In the genomic region with DNA sequence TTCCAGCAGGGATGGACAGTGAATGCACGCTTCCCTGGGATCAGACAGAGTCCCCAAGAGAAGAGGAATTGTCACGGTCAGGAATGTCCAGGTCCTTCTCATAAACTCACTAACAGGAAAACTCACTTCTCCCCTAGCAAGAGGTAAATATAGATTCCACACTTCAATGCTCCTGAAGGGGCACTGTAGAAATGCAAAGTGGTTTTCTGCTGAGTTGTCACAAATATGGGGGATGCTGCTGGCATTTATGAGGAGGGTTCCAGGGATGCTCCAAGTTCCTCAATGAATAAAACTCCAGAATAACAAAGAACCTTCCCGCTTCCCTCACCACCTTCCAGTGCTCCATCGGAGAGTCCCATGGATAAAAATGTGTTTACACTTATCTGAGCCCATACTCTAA, we compare ENCODE assay signal across 23 cellular contexts.
A peak's percentile ranks its signal among the peaks of the same experiment; 100 is the strongest.
DNase-seq lines count a peak whose midpoint lies in the region; ATAC-seq, FAIRE-seq and TF ChIP-seq lines count a peak whose summit lies in the region.
"Had no signal": no experiment of that assay in that cellular context is flagged by ENCODE, and none has a peak within 500 bp of the region (broad histone marks: within the 10 kb centered on the region; RNA-seq: fewer than 3 reads in every experiment).

No MANE protein-coding gene starts in this region.

- POLR2A ChIA-PET in A549 (lab: Yijun Ruan, JAX): no interaction called here
- POLR2A ChIA-PET in IMR-90 (lab: Charles Lee; ENCODE audit: unreplicated experiment): no interaction called here
- POLR2A ChIA-PET in activated CD8-positive, alpha-beta T cell treated with anti-CD3 and anti-CD28 coated beads for 36 hours (lab: Charles Lee): no interaction called here

- no peak overlapping the region for H4K91ac ChIP-seq in IMR-90 (ENCODE audit: insufficient read depth, low read depth, low read length)

- peaks cover 9 to 20% of the 10 kb centered on the region in 2 experiments for H3K79me1 ChIP-seq in IMR-90 (ENCODE audit: low read depth in 1 of 2, low read length in 2 of 2)

- no peak for FAIRE-seq in A549 (lab: Jason Lieb, UNC)
- FAIRE-seq: A204.1, GM12891, GM18507 had no signal

- dilution Hi-C loops in IMR-90 (cut with HindIII; ENCODE audit: low sequenced_read_pairs, unreplicated experiment): no loop called here

- peak overlapping the region; percentile 91 for H3K27ac Mint-ChIP-seq in type B pancreatic cell
- no peak overlapping the region for H3K27ac Mint-ChIP-seq in activated CD8-positive, alpha-beta T cell treated with anti-CD3 and anti-CD28 coated beads for 36 hours
- H3K27ac Mint-ChIP-seq: CD4-positive, CD25-positive, alpha-beta regulatory T cell; CD8-positive, alpha-beta T cell had no signal

- DNase-seq in DMS79 treated with DMSO at 0.1 percent for 48 hours (lab: John Stamatoyannopoulos, UW) (peak; percentile 1), DMS79 (lab: John Stamatoyannopoulos, UW) (no peak), A549 (ENCODE audit: low read depth in 1 of 2, low spot score in 1 of 2) (no peak), IMR-90 (no peak), type B pancreatic cell (ENCODE audit: extremely low spot score, unreplicated experiment) (no peak), occipital lobe (lab: John Stamatoyannopoulos, UW) (no peak)
- DNase-seq in activated CD8-positive, alpha-beta T cell treated with anti-CD3 and anti-CD28 coated beads for 36 hours: no peak
- DNase-seq: ACHN; AML-193; BE2C; Caco-2; CD4-positive, CD25-positive, alpha-beta regulatory T cell; CD8-positive, alpha-beta T cell; DMS153; GF-D8; GOT3; H7; HCEC 1CT had no signal

- H2BK15ac ChIP-seq in IMR-90 (ENCODE audit: low read depth, low read length): no peak overlapping the region

- H3K9ac ChIP-seq in IMR-90 (ENCODE audit: low read depth, low read length): no peak overlapping the region

- H3K4me3 ChIP-seq in A549 (no peak overlapping the region), IMR-90 (ENCODE audit: insufficient read depth, low read depth, low read length) (no peak overlapping the region)

- no peaks in the 10 kb centered on the region for H3K9me3 Mint-ChIP-seq in type B pancreatic cell
- peaks cover 3% of the 10 kb centered on the region for H3K9me3 Mint-ChIP-seq in activated CD8-positive, alpha-beta T cell treated with anti-CD3 and anti-CD28 coated beads for 36 hours

- H3K27ac ChIP-seq in A549 (no peak overlapping the region), IMR-90 (ENCODE audit: insufficient read depth, low read length) (no peak overlapping the region)
- H3K27ac ChIP-seq: 22Rv1, C4-2B had no signal

- 75% methylated on average over 4 of the region's 4 CpGs for WGBS in A549 (ENCODE audit: missing lambda C conversion rate)
- WGBS in IMR-90 (ENCODE audit: extremely low coverage in 2 of 2, insufficient read length in 1 of 2), 2 experiments: no CpG with 5 or more reads among the region's 4 CpGs

- H3K4me3 Mint-ChIP-seq in type B pancreatic cell: no peak overlapping the region
- H3K4me3 Mint-ChIP-seq in activated CD8-positive, alpha-beta T cell treated with anti-CD3 and anti-CD28 coated beads for 36 hours: no peak overlapping the region
- H3K4me3 Mint-ChIP-seq: CD4-positive, CD25-positive, alpha-beta regulatory T cell; CD8-positive, alpha-beta T cell had no signal

- no peak for TF ChIP-seq EP300 in A549 (IDR thresholded peaks at IDR 0.05)

- no peak for ATAC-seq in A549
- no peak for ATAC-seq in IMR-90 (ENCODE audit: low read depth)
- no peak for ATAC-seq in activated CD8-positive, alpha-beta T cell treated with anti-CD3 and anti-CD28 coated beads for 36 hours
- ATAC-seq: CD8-positive, alpha-beta T cell had no signal

- intact Hi-C loops in IMR-90 (cut with micrococcal nuclease): no loop called here
- intact Hi-C loops in activated CD8-positive, alpha-beta T cell treated with anti-CD3 and anti-CD28 coated beads for 36 hours (cut with micrococcal nuclease): no loop called here

- H3K23ac ChIP-seq in IMR-90 (ENCODE audit: low read depth, low read length): no peak overlapping the region

- no peaks in the 10 kb centered on the region for H3K27me3 Mint-ChIP-seq in type B pancreatic cell
- no peaks in the 10 kb centered on the region for H3K27me3 Mint-ChIP-seq in activated CD8-positive, alpha-beta T cell treated with anti-CD3 and anti-CD28 coated beads for 36 hours
- H3K27me3 Mint-ChIP-seq: CD4-positive, CD25-positive, alpha-beta regulatory T cell had no signal

- no peak overlapping the region for H4K5ac ChIP-seq in IMR-90 (ENCODE audit: low read depth, low read length)

- H3K9me3 ChIP-seq in A549: no peaks in the 10 kb centered on the region
- H3K9me3 ChIP-seq in IMR-90 (ENCODE audit: control insufficient read depth, insufficient read depth, low read length): no peaks in the 10 kb centered on the region
- H3K9me3 ChIP-seq: BE2C, Caco-2 had no signal

- H3K36me3 ChIP-seq in IMR-90 (ENCODE audit: control insufficient read depth, insufficient read depth, low read length): no peaks in the 10 kb centered on the region
- H3K36me3 ChIP-seq: BE2C had no signal

- no peak overlapping the region for H4K8ac ChIP-seq in IMR-90 (ENCODE audit: low read depth in 2 of 2, low read length in 2 of 2)

- no peak for TF ChIP-seq POLR2A in A549 (IDR thresholded peaks at IDR 0.05; ENCODE audit: low read length)
- TF ChIP-seq POLR2A in IMR-90 (IDR thresholded peaks at IDR 0.05; ENCODE audit: low read depth, low read length): no peak

- no peak overlapping the region for H2AFZ ChIP-seq in IMR-90 (replicated peaks; ENCODE audit: low read length, poor library complexity)

- in situ Hi-C loops in IMR-90 (cut with MboI; ENCODE audit: low sequenced_read_pairs): no loop called here

- TF ChIP-seq RAD21 in A549 (conservative IDR thresholded peaks at IDR 0.05 in 1 of 2, IDR thresholded peaks at IDR 0.05 in 1 of 2) (no peak), IMR-90 (IDR thresholded peaks at IDR 0.05; ENCODE audit: low read length) (no peak)

- no peaks in the 10 kb centered on the region for H3K27me3 ChIP-seq in IMR-90 (ENCODE audit: control insufficient read depth, insufficient read depth, low read length)
- H3K27me3 ChIP-seq: BE2C had no signal

- H3K18ac ChIP-seq in IMR-90 (ENCODE audit: low read depth, low read length): no peak overlapping the region

- H3K9me1 ChIP-seq in IMR-90 (ENCODE audit: insufficient read depth, low read length): peaks cover 3% of the 10 kb centered on the region; the same call in 1 of the 2 replicates

- H2BK120ac ChIP-seq in IMR-90 (ENCODE audit: low read depth, low read length): no peak overlapping the region

- H2AK5ac ChIP-seq in IMR-90 (ENCODE audit: low read depth, low read length): no peak overlapping the region

- H2AK9ac ChIP-seq in IMR-90 (replicated peaks; ENCODE audit: low read depth, low read length, poor library complexity): no peak overlapping the region

- BruUV-seq in IMR-90 (replicated peaks; lab: Mats Ljungman, UMichigan): no TSS peak

- H2BK20ac ChIP-seq in IMR-90 (ENCODE audit: low read depth, low read length): no peak overlapping the region

- TF ChIP-seq CTCF in A549 (IDR thresholded peaks at IDR 0.05) (no peak), IMR-90 (conservative IDR thresholded peaks at IDR 0.05; ENCODE audit: low read depth, low read length) (no peak), type B pancreatic cell (conservative IDR thresholded peaks at IDR 0.05) (no peak)
- TF ChIP-seq CTCF in activated CD8-positive, alpha-beta T cell treated with anti-CD3 and anti-CD28 coated beads for 36 hours (IDR thresholded peaks at IDR 0.05): no peak

- H3K14ac ChIP-seq in IMR-90 (replicated peaks; ENCODE audit: low read depth, low read length): no peak overlapping the region

- H3K4me1 Mint-ChIP-seq in type B pancreatic cell (ENCODE audit: unreplicated experiment): peaks cover 26% of the 10 kb centered on the region
- H3K4me1 Mint-ChIP-seq in activated CD8-positive, alpha-beta T cell treated with anti-CD3 and anti-CD28 coated beads for 36 hours (ENCODE audit: low read depth): no peaks in the 10 kb centered on the region
- H3K4me1 Mint-ChIP-seq: CD4-positive, CD25-positive, alpha-beta regulatory T cell had no signal

- no peak overlapping the region for H2BK5ac ChIP-seq in IMR-90 (ENCODE audit: low read depth, low read length, poor library complexity, severe bottlenecking)

- no peaks in the 10 kb centered on the region for H3K36me3 Mint-ChIP-seq in type B pancreatic cell
- H3K36me3 Mint-ChIP-seq in activated CD8-positive, alpha-beta T cell treated with anti-CD3 and anti-CD28 coated beads for 36 hours (ENCODE audit: low read depth): no peaks in the 10 kb centered on the region
- H3K36me3 Mint-ChIP-seq: CD4-positive, CD25-positive, alpha-beta regulatory T cell; CD8-positive, alpha-beta T cell had no signal

- H3K4ac ChIP-seq in IMR-90 (ENCODE audit: low read depth, low read length): no peak overlapping the region

- H3K4me2 ChIP-seq in A549 (no peak overlapping the region), IMR-90 (ENCODE audit: low read depth, low read length) (no peak overlapping the region)

- H3K56ac ChIP-seq in IMR-90 (ENCODE audit: extremely low read depth, insufficient read depth, low read length): no peak overlapping the region

- H3K4me1 ChIP-seq in A549 (no peaks in the 10 kb centered on the region), IMR-90 (ENCODE audit: control insufficient read depth, insufficient read depth, low read length) (peaks cover 1% of the 10 kb centered on the region; the same call in 1 of the 2 replicates)

- CTCF ChIA-PET in A549 (lab: Yijun Ruan, JAX) (interaction anchor here (0.7 kb wide), 1 partner anchor 1806 kb away, joined by 3 read pairs; no protein-coding TSS in a partner anchor), IMR-90 (lab: Yijun Ruan, JAX) (no interaction called here)
- CTCF ChIA-PET in activated CD8-positive, alpha-beta T cell treated with anti-CD3 and anti-CD28 coated beads for 36 hours (lab: Charles Lee): no interaction called here

- H4K20me1 ChIP-seq in IMR-90 (ENCODE audit: insufficient read depth, low read length): peaks cover 9% of the 10 kb centered on the region; the same call in 1 of the 2 replicates

TF ChIP-seq in A549, 52 proteins besides CTCF, POLR2A, EP300 and RAD21:
- TF ChIP-seq MAFK (IDR thresholded peaks at IDR 0.05; ENCODE audit: partially characterized antibody) (peak; percentile 39), EHMT2 (IDR thresholded peaks at IDR 0.05; ENCODE audit: low read depth) (no peak)

TF ChIP-seq in IMR-90, 13 proteins besides CTCF, POLR2A, EP300 and RAD21:
- TF ChIP-seq RCOR1 (IDR thresholded peaks at IDR 0.05; ENCODE audit: insufficient replicate concordance, low read length) (no peak), CHD1 (IDR thresholded peaks at IDR 0.05; ENCODE audit: low read depth, low read length) (no peak), MAFK (IDR thresholded peaks at IDR 0.05; ENCODE audit: low read depth, low read length) (peak; percentile 53)
